20 cellular contexts compared by ENCODE assay signal in genomic region chr7:124783271-124783670, GRCh38. TPM values are rescaled to one million over a fixed set of nuclear protein-coding genes. Genes with fewer than 3 reads are reported as not detected.
"Had no signal": no experiment of that assay in that cellular context is flagged by ENCODE, and none has a peak within 500 bp of the region (broad histone marks: within the 10 kb centered on the region; RNA-seq: fewer than 3 reads in every experiment).

No MANE protein-coding gene starts in this region.

- H3K27ac ChIP-seq: cardiac muscle cell, thyroid gland had no signal

- H3K36me3 ChIP-seq: cardiac muscle cell, thyroid gland had no signal

- FAIRE-seq: TTC549, urothelium cell line had no signal

- H3K27me3 ChIP-seq: cardiac muscle cell, thyroid gland had no signal

- H3K4me3 ChIP-seq: cardiac muscle cell, mucosa of descending colon, thyroid gland had no signal

- H3K9me3 ChIP-seq: mucosa of descending colon, thyroid gland had no signal

- DNase-seq: activated B cell treated with CpG ODN at 0.5 μM for 24 hours; activated CD4-positive, alpha-beta memory T cell treated with anti-CD3 and anti-CD28 coated beads for 36 hours; activated CD4-positive, alpha-beta T cell treated with anti-CD3 and anti-CD28 coated beads for 4 hours; activated gamma-delta T cell treated with Interleukin-2 at 50 U/mL for 16 hours; activated T-cell treated with anti-CD3 and anti-CD28 coated beads for 4 hours; amniotic stem cell; effector memory CD4-positive, alpha-beta T cell; mesenchymal stem cell; mucosa of descending colon; naive B cell; stimulated activated CD4-positive, alpha-beta T cell treated with anti-CD3 and anti-CD28 coated beads, Interleukin-12 subunit alpha, Interleukin-12 subunit beta, amount 100 ng/mL, for 4 hours; stimulated activated CD4-positive, alpha-beta T cell treated with anti-CD3 and anti-CD28 coated beads, Interleukin-1b, Interleukin-23, amount 100 ng/mL, for 48 hours; stimulated activated CD8-positive, alpha-beta memory T cell treated with anti-CD3 and anti-CD28 coated beads, Interleukin-4, amount 100 ng/mL, for 48 hours; stimulated activated naive CD4-positive, alpha-beta T cell treated with Interleukin-2 at 50 U/mL for 16 hours; thyroid gland had no signal

RNA-seq across cellular contexts. Expression of gene GPR37, which starts 17.7 kb away (rescaled TPM):
- total RNA-seq: activated B cell treated with CpG ODN at 0.5 μM for 24 hours; activated naive CD4-positive, alpha-beta T cell treated with anti-CD3 and anti-CD28 coated beads, Interleukin-2, amount 50 U/mL, for 72 hours; activated T-helper 1 cell treated with anti-CD3 and anti-CD28 coated beads, Interleukin-12 subunit alpha, Interleukin-12 subunit beta, Interleukin-2, Interleukin-4 antibody, amounts not matched to agents 30 ng/mL and 10 ng/mL and 1 ng/mL, durations not matched to agents 14 hours and 24 hours and 36 hours had no signal
